Comparison of ENCODE assay signal across 1 cellular context in the genomic region with DNA sequence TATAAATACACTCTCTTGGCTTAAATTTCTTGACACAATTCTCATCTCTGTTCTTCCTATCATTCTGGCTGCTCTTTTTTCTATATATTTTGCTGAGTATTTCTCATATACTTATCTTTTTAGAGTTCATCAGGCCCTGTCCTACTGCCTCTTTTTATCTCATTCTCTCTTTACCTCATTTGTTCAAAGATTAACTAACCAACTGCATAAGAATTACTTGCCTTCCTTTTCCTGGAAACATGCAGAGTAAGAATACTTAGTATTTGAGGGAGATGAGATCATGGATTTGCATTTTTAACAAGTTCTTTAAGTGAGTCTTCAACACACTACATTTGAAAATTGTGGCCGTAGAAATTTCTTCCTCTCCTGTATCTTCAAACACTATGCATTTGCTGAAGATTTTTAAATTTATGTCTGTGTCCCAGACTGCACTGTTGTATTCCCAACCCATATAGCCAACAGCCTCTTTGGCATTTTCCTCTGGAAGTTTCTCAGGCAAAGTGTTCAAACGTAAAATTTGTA.
TF ChIP-seq lines count a peak whose summit lies in the region.

No MANE protein-coding gene starts in this region.

TF ChIP-seq in H1, 55 proteins besides CTCF, POLR2A, EP300 and RAD21:
- TF ChIP-seq ZNF274 (IDR thresholded peaks at IDR 0.05; ENCODE audit: borderline replicate concordance, extremely low read depth, low read length) (no peak), SUZ12 (IDR thresholded peaks at IDR 0.05; ENCODE audit: low read length) (no peak), SAP30 (IDR thresholded peaks at IDR 0.05; ENCODE audit: insufficient read depth, insufficient replicate concordance, low read length) (no peak), BRCA1 (IDR thresholded peaks at IDR 0.05; ENCODE audit: low read depth, low read length) (no peak), FOSL1 (IDR thresholded peaks at IDR 0.05; ENCODE audit: insufficient read depth, low read depth, low read length) (no peak), GTF2F1 (IDR thresholded peaks at IDR 0.05; ENCODE audit: borderline replicate concordance, low read depth, low read length) (no peak), YY1 (IDR thresholded peaks at IDR 0.05; ENCODE audit: low read depth, low read length) (no peak), SIX5 (IDR thresholded peaks at IDR 0.05; ENCODE audit: low read depth, low read length) (no peak), TCF12 (IDR thresholded peaks at IDR 0.05; ENCODE audit: low read depth, low read length) (no peak), JUND (IDR thresholded peaks at IDR 0.05; ENCODE audit: low read length) (no peak), SP2 (IDR thresholded peaks at IDR 0.05; ENCODE audit: low read length) (no peak), TAF1 (IDR thresholded peaks at IDR 0.05; ENCODE audit: low read depth, low read length) (no peak), ASH2L (IDR thresholded peaks at IDR 0.05; ENCODE audit: low read length) (no peak)
